9 cellular contexts compared by ENCODE assay signal in the genomic region with DNA sequence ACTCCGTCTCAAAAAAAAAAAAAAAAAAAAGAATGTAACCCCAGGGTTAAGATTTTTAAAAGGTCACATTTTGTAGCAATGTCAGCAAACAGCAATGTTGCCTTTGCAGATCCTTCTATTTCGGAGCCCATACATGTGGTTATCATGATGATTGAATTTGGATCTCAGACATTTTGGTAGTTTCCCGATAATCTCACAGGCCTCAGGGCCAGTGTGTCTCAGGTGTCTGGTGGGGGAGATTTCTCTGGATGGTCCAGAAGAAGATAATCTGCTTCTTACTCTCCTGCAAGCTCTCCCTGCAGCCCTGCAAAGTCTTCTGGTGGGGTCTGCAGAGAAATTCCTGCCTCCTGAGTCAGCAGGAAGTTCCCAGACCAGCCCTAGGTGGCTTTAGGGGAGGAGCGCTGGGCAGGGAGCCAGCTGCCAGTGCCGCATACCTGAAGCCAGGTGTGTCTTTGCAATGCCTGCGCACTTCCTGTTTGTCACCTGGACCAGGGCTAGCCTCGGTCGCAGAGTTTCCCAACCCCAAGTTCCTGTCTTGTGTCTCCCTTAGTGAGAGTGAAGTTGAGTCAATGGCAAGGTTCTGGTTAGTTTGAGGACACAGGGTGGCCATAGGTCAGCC. TPM values are rescaled to one million over a fixed set of nuclear protein-coding genes. Genes with fewer than 3 reads are reported as not detected.
DNase-seq lines count a peak whose midpoint lies in the region; ATAC-seq, FAIRE-seq and TF ChIP-seq lines count a peak whose summit lies in the region.
"Had no signal": no experiment of that assay in that cellular context is flagged by ENCODE, and none has a peak within 500 bp of the region (broad histone marks: within the 10 kb centered on the region; RNA-seq: fewer than 3 reads in every experiment).

No MANE protein-coding gene starts in this region.

- H3K4me1 ChIP-seq in kidney (ENCODE audit: control insufficient read depth in 1 of 2, insufficient read depth in 1 of 2, low read depth in 1 of 2, low read length in 2 of 2): peaks cover 0 to 13% of the 10 kb centered on the region in 2 donors

- no peaks in the 10 kb centered on the region for H3K9me3 ChIP-seq in kidney (ENCODE audit: control insufficient read depth in 1 of 2, low read length in 2 of 2)

- TF ChIP-seq CTCF in activated B cell treated with CpG ODN at 0.5 μM for 24 hours (IDR thresholded peaks at IDR 0.05) (no peak), kidney (IDR thresholded peaks at IDR 0.05; ENCODE audit: borderline replicate concordance, extremely low read depth, insufficient read depth) (no peak)

- DNase-seq in activated effector memory CD4-positive, alpha-beta T cell treated with anti-CD3 and anti-CD28 coated beads, Interleukin-2, amount 50 U/mL, for 16 hours: peak; percentile 68
- no peak for DNase-seq in activated effector memory CD4-positive, alpha-beta T cell treated with Interleukin-2 at 50 U/mL for 16 hours
- DNase-seq in activated B cell treated with CpG ODN at 0.5 μM for 24 hours (no peak), kidney (peak; percentile 96), ureter (ENCODE audit: low spot score) (peak; percentile 92), germinal center (ENCODE audit: low spot score) (no peak), D341Med (ENCODE audit: low spot score) (no peak)
- DNase-seq: DND-41 had no signal

- intact Hi-C loops in activated B cell treated with CpG ODN at 0.5 μM for 24 hours (cut with micrococcal nuclease): loop anchor here (5.0 kb wide), 1 partner anchor 189 kb away; no protein-coding TSS in a partner anchor
- intact Hi-C loops in kidney (cut with DNase I): no loop called here

- peak overlapping the region; percentile 73 to 88 for H3K4me3 ChIP-seq in kidney (ENCODE audit: low read length in 2 of 2)

- peak overlapping the region; percentile 85 for H3K27ac Mint-ChIP-seq in activated B cell treated with CpG ODN at 0.5 μM for 24 hours

- H3K9me3 Mint-ChIP-seq in activated B cell treated with CpG ODN at 0.5 μM for 24 hours: no peaks in the 10 kb centered on the region

- ATAC-seq in activated B cell treated with CpG ODN at 0.5 μM for 24 hours (ENCODE audit: low read depth) (no peak), GM18519 (IDR thresholded peaks at IDR 0.05; ENCODE audit: low FRiP score, unreplicated experiment) (no peak)

- peak overlapping the region; percentile 88 for H3K4me3 Mint-ChIP-seq in activated B cell treated with CpG ODN at 0.5 μM for 24 hours

- H3K4me1 Mint-ChIP-seq in activated B cell treated with CpG ODN at 0.5 μM for 24 hours: peaks cover 36% of the 10 kb centered on the region

- peak overlapping the region in 1 of 2 donors; percentile 30 for H3K9ac ChIP-seq in kidney (ENCODE audit: low read length in 2 of 2)

- H3K27me3 Mint-ChIP-seq in activated B cell treated with CpG ODN at 0.5 μM for 24 hours: no peaks in the 10 kb centered on the region

- FAIRE-seq in kidney (lab: Jason Lieb, UNC): no peak

- H3K36me3 Mint-ChIP-seq in activated B cell treated with CpG ODN at 0.5 μM for 24 hours (ENCODE audit: low read depth): peaks cover 10% of the 10 kb centered on the region

- CTCF ChIA-PET in activated B cell treated with CpG ODN at 0.5 μM for 24 hours (lab: Charles Lee): no interaction called here

- POLR2A ChIA-PET in activated B cell treated with CpG ODN at 0.5 μM for 24 hours (lab: Charles Lee): interaction anchor here (10.1 kb wide), 1 partner anchor 37 kb away, joined by 333 read pairs; no protein-coding TSS in a partner anchor

- H3K27ac ChIP-seq in kidney (ENCODE audit: low read depth in 2 of 2, low read length in 2 of 2): peak overlapping the region; percentile 60 to 77

- no peaks in the 10 kb centered on the region for H3K36me3 ChIP-seq in kidney (ENCODE audit: control insufficient read depth in 1 of 2, insufficient read depth in 2 of 2, low read length in 2 of 2)

RNA-seq across cellular contexts. Expression of a gene that starts 1.4 kb away (rescaled TPM):
- 18.7 and 22.6 TPM in 2 replicates for total RNA-seq in activated B cell treated with CpG ODN at 0.5 μM for 24 hours
- 35.4 TPM for total RNA-seq in kidney
- 12.5 TPM for polyA plus RNA-seq in kidney (ENCODE audit: insufficient read depth, low read depth, low replicate concordance)
- total RNA-seq in ureter: 68.7 TPM

RNA-seq across cellular contexts. Expression of a gene that starts 6.7 kb away (rescaled TPM):
- total RNA-seq in activated B cell treated with CpG ODN at 0.5 μM for 24 hours (105 and 121 TPM in 2 replicates), kidney (15.5 TPM), ureter (12.1 TPM)
- polyA plus RNA-seq in kidney (ENCODE audit: insufficient read depth, low read depth, low replicate concordance): 0.90 TPM

RNA-seq across cellular contexts. Expression of a gene that starts 26.4 kb away (rescaled TPM):
- total RNA-seq in activated B cell treated with CpG ODN at 0.5 μM for 24 hours (94.7 and 101 TPM in 2 replicates), kidney (92.9 TPM), ureter (86.0 TPM)
- 57.5 TPM for polyA plus RNA-seq in kidney (ENCODE audit: insufficient read depth, low read depth, low replicate concordance)

RNA-seq across cellular contexts. Expression of a gene that starts 28.5 kb away (rescaled TPM):
- total RNA-seq in activated B cell treated with CpG ODN at 0.5 μM for 24 hours: 53.5 and 55.6 TPM in 2 replicates
- 113 TPM for total RNA-seq in kidney
- 144 TPM for polyA plus RNA-seq in kidney (ENCODE audit: insufficient read depth, low read depth, low replicate concordance)
- 74.0 TPM for total RNA-seq in ureter

RNA-seq across cellular contexts. Expression of a gene that starts 45.4 kb away (rescaled TPM):
- 0.44 and 0.53 TPM in 2 replicates for total RNA-seq in activated B cell treated with CpG ODN at 0.5 μM for 24 hours
- total RNA-seq in kidney: 3,831 TPM
- 452 TPM for polyA plus RNA-seq in kidney (ENCODE audit: insufficient read depth, low read depth, low replicate concordance)
- total RNA-seq in ureter: 718 TPM

Comparison
In these comparisons a context has a peak if more than half of its experiments do, and no peak if none do; other contexts are left out.
1. DNase-seq: peak in activated effector memory CD4-positive, alpha-beta T cell treated with anti-CD3 and anti-CD28 coated beads, Interleukin-2, amount 50 U/mL, for 16 hours (single experiment), kidney (single experiment) and ureter (single experiment); none in activated effector memory CD4-positive, alpha-beta T cell treated with Interleukin-2 at 50 U/mL for 16 hours (single experiment), activated B cell treated with CpG ODN at 0.5 μM for 24 hours (single experiment), germinal center (single experiment) and D341Med (single experiment).